1 cellular context compared by ENCODE assay signal in genomic region chr5:36688722-36689121, GRCh38.
TF ChIP-seq lines count a peak whose summit lies in the region.

No MANE protein-coding gene starts in this region.

TF ChIP-seq in GM23338, 12 proteins besides CTCF, POLR2A, EP300 and RAD21 (continued from another document):
- no peak for TF ChIP-seq ETS1 (IDR thresholded peaks at IDR 0.05)
